13 cellular contexts compared by ENCODE assay signal in genomic region chr11:17385926-17386325, GRCh38. TPM values are rescaled to one million over a fixed set of nuclear protein-coding genes. Genes with fewer than 3 reads are reported as not detected.
A peak's percentile ranks its signal among the peaks of the same experiment; 100 is the strongest.
DNase-seq lines count a peak whose midpoint lies in the region; ATAC-seq, FAIRE-seq and TF ChIP-seq lines count a peak whose summit lies in the region.
"Had no signal": no experiment of that assay in that cellular context is flagged by ENCODE, and none has a peak within 500 bp of the region (broad histone marks: within the 10 kb centered on the region; RNA-seq: fewer than 3 reads in every experiment).

No MANE protein-coding gene starts in this region.

- FAIRE-seq in kidney (lab: Jason Lieb, UNC) = no peak
- FAIRE-seq: RCC 7860 had no signal

- peak overlapping the region; percentile 90 for H3K27ac ChIP-seq in left ventricle myocardium inferior (replicated peaks)
- peak overlapping the region; percentile 83 for H3K27ac ChIP-seq in angular gyrus (ENCODE audit: low read depth, low read length)
- peak overlapping the region; percentile 38 for H3K27ac ChIP-seq in kidney (ENCODE audit: low read depth in 2 of 2, low read length in 2 of 2)
- peak overlapping the region; percentile 71 to 89 (median 73) for H3K27ac ChIP-seq in thyroid gland
- H3K27ac ChIP-seq: GM23248, hepatocyte had no signal

- no peak for TF ChIP-seq POLR2A in thyroid gland (IDR thresholded peaks at IDR 0.05)

- TF ChIP-seq CTCF in left ventricle myocardium inferior (IDR thresholded peaks at IDR 0.05; ENCODE audit: borderline replicate concordance) (no peak), kidney (IDR thresholded peaks at IDR 0.05; ENCODE audit: borderline replicate concordance, extremely low read depth, insufficient read depth) (no peak), thyroid gland (IDR thresholded peaks at IDR 0.05) (no peak)

- no peaks in the 10 kb centered on the region for H3K36me3 ChIP-seq in left ventricle myocardium inferior
- H3K36me3 ChIP-seq in kidney (ENCODE audit: control insufficient read depth in 1 of 2, insufficient read depth in 2 of 2, low read length in 2 of 2) = no peaks in the 10 kb centered on the region
- no peaks in the 10 kb centered on the region for H3K36me3 ChIP-seq in thyroid gland
- H3K36me3 ChIP-seq: sigmoid colon, tibial nerve had no signal

- H3K4me1 ChIP-seq in left ventricle myocardium inferior (peaks cover 58% of the 10 kb centered on the region), kidney (ENCODE audit: control insufficient read depth in 1 of 2, insufficient read depth in 1 of 2, low read depth in 1 of 2, low read length in 2 of 2) (peaks cover 0 to 6% of the 10 kb centered on the region in 2 donors), thyroid gland (peaks cover 17 to 30% of the 10 kb centered on the region in 2 donors)

- no peak for DNase-seq in left ventricle myocardium inferior
- no peak for DNase-seq in Right ventricle myocardium inferior (ENCODE audit: missing footprints)
- no peak for DNase-seq in kidney
- DNase-seq in thyroid gland = no peak
- no peak for DNase-seq in NCI-H187 treated with DMSO at 0.1 percent for 48 hours (lab: John Stamatoyannopoulos, UW)
- DNase-seq in KG1 (lab: John Stamatoyannopoulos, UW) = no peak
- DNase-seq: sigmoid colon had no signal

- ATAC-seq in Right ventricle myocardium inferior = no peak
- ATAC-seq in HG02798 (IDR thresholded peaks at IDR 0.05; ENCODE audit: poor library complexity, unreplicated experiment) = no peak

- H3K9ac ChIP-seq in kidney (ENCODE audit: low read length in 2 of 2) = no peak overlapping the region
- H3K9ac ChIP-seq: GM23248 had no signal

- H3K4me3 ChIP-seq in left ventricle myocardium inferior (peak overlapping the region; percentile 62), kidney (ENCODE audit: low read length in 2 of 2) (no peak overlapping the region), thyroid gland (replicated peaks in 1 of 3) (peak overlapping the region in 1 of 3 donors; percentile 5)
- H3K4me3 ChIP-seq: GM23248, hepatocyte, sigmoid colon, tibial nerve had no signal

- H3K27me3 ChIP-seq in left ventricle myocardium inferior (ENCODE audit: low read depth) (peaks cover 31% of the 10 kb centered on the region), thyroid gland (no peaks in the 10 kb centered on the region)
- H3K27me3 ChIP-seq: hepatocyte, sigmoid colon had no signal

- intact Hi-C loops in left ventricle myocardium inferior (cut with micrococcal nuclease) (no loop called here), Right ventricle myocardium inferior (cut with DNase I) (no loop called here), kidney (cut with DNase I) (no loop called here), thyroid gland (cut with DNase I) (loop anchor here (2.0 kb wide), 1 partner anchor 119 kb away; no protein-coding TSS in a partner anchor)

- H3K9me3 ChIP-seq in left ventricle myocardium inferior (replicated peaks) = no peaks in the 10 kb centered on the region
- no peaks in the 10 kb centered on the region for H3K9me3 ChIP-seq in kidney (ENCODE audit: control insufficient read depth in 1 of 2, low read length in 2 of 2)
- no peaks in the 10 kb centered on the region for H3K9me3 ChIP-seq in thyroid gland
- H3K9me3 ChIP-seq: sigmoid colon, tibial nerve had no signal

- WGBS in thyroid gland, 2 donors = 36 to 61% methylated on average over 2 of the region's 6 CpGs

RNA-seq across cellular contexts. Expression of gene KCNJ11, which starts 2.5 kb away (rescaled TPM):
- total RNA-seq in left ventricle myocardium inferior (17.5 TPM), Right ventricle myocardium inferior (23.5 TPM), kidney (4.8 TPM), thyroid gland (10 to 100 TPM in 3 of 4 donors, 1 to 10 TPM in 1; 7.3 to 18.9 (median 15.9) TPM)
- 3.6 TPM for polyA plus RNA-seq in kidney (ENCODE audit: insufficient read depth, low read depth, low replicate concordance)
- total RNA-seq: GM23248 had no signal
- polyA plus RNA-seq: GM23248 had no signal

RNA-seq across cellular contexts. Expression of gene NCR3LG1, which starts 34.3 kb away (rescaled TPM):
- 0.80 TPM for total RNA-seq in left ventricle myocardium inferior
- total RNA-seq in Right ventricle myocardium inferior = 0.73 TPM
- 4.5 TPM for total RNA-seq in kidney
- polyA plus RNA-seq in kidney (ENCODE audit: insufficient read depth, low read depth, low replicate concordance) = 0.71 TPM
- 1 to 10 TPM; 2.8 to 7.8 (median 7.2) TPM for total RNA-seq in thyroid gland

Comparison
In these comparisons a context has a peak if more than half of its experiments do, and no peak if none do; other contexts are left out.
1. H3K27ac ChIP-seq: peak in every context shown above with its lines; median percentile 90 in left ventricle myocardium inferior; 83 in angular gyrus; 73 in thyroid gland; 38 in kidney.